Comparison of ENCODE assay signal across 27 cellular contexts in the genomic region with DNA sequence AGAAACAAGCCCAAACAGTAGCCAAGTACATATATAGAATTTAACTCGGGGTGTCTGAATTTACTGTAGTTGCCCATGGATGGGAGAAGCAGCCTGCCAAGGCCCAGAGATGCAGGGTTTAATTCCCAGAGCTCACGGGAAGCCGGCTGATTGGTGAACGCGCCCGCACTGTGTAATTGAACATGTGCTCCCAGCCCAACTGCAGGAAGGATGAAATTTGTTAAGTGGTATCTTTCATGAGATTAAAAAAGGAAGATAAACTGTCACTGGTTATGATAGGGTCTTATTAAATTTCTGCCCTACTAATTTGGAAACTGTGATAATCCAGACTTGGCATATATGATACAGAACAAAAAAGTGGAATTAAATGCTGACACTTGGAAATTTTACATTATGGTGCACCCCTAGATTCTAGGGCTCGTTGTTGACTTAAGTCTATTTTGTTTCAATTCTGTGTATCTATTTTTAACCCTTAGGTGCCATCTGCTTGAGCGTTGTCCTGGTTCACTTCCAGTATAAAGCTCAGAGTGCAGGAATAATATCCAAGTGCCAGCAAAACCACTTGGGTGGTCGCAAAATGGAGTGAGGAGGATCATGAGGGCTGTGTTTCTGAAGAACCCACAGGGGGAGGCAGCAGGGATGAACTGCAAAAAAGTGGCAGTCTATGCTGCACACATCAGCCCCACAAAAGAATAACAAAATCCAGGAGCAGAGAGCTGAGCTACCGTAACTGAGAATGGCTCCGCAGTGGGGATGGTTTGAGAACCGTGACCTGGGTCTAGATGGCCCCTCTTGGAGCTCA. TPM values are rescaled to one million over a fixed set of nuclear protein-coding genes. Genes with fewer than 3 reads are reported as not detected.
"Had no signal": no experiment of that assay in that cellular context is flagged by ENCODE, and none has a peak within 500 bp of the region (broad histone marks: within the 10 kb centered on the region; RNA-seq: fewer than 3 reads in every experiment).

No MANE protein-coding gene starts in this region.

- H3K4me3 ChIP-seq: cardiac muscle cell, MG63 had no signal

- H3K27ac ChIP-seq: cardiac muscle cell, KMS-11 had no signal

- H3K4me3 Mint-ChIP-seq: activated CD8-positive, alpha-beta memory T cell treated with anti-CD3 and anti-CD28 coated beads, Interleukin-2, amount 10 ng/mL, durations not matched to agents 7 days and 5 days; activated naive CD4-positive, alpha-beta T cell treated with anti-CD3 and anti-CD28 coated beads for 36 hours; activated naive CD8-positive, alpha-beta T cell; activated T-cell treated with anti-CD3 and anti-CD28 coated beads, Interleukin-2, amount 50 U/mL, for 4 hours; brain; WTC11 had no signal

- DNase-seq: activated CD4-positive, alpha-beta T cell treated with anti-CD3 and anti-CD28 coated beads for 48 hours; activated CD4-positive, alpha-beta T cell treated with anti-CD3 and anti-CD28 coated beads, Interleukin-2, amount 50 U/mL, for 48 hours; activated CD4-positive, CD25-positive, alpha-beta regulatory T cell treated with anti-CD3 and anti-CD28 coated beads, Interleukin-2, amount 50 U/mL, for 72 hours; activated CD8-positive, alpha-beta memory T cell treated with anti-CD3 and anti-CD28 coated beads, Interleukin-2, amount 10 ng/mL, durations not matched to agents 7 days and 5 days; activated gamma-delta T cell; activated naive CD4-positive, alpha-beta T cell treated with anti-CD3 and anti-CD28 coated beads for 36 hours; activated T-cell treated with anti-CD3 and anti-CD28 coated beads, Interleukin-2, amount 50 U/mL, for 4 hours; amygdala; MG63; MV-4-11; NCI-H1092 treated with DMSO at 0.1 percent for 48 hours; NCI-H1417 treated with DMSO at 0.1 percent for 48 hours; NCI-H1694; NCI-H2029; NCI-H2107; NCI-H2171 treated with DMSO at 0.1 percent for 48 hours; NCI-H226; NCI-H526; SHP77; T-helper 1 cell had no signal

- H3K4me2 ChIP-seq: KMS-11 had no signal

- H3K9me3 Mint-ChIP-seq: activated naive CD4-positive, alpha-beta T cell treated with anti-CD3 and anti-CD28 coated beads for 36 hours; activated T-cell treated with anti-CD3 and anti-CD28 coated beads, Interleukin-2, amount 50 U/mL, for 4 hours had no signal

- H3K27me3 Mint-ChIP-seq: activated CD8-positive, alpha-beta memory T cell treated with anti-CD3 and anti-CD28 coated beads, Interleukin-2, amount 10 ng/mL, durations not matched to agents 7 days and 5 days; activated naive CD8-positive, alpha-beta T cell had no signal

- H3K9ac ChIP-seq: KMS-11 had no signal

- H3K27me3 ChIP-seq: cardiac muscle cell, MG63 had no signal

- H3K36me3 Mint-ChIP-seq: activated CD8-positive, alpha-beta memory T cell treated with anti-CD3 and anti-CD28 coated beads, Interleukin-2, amount 10 ng/mL, durations not matched to agents 7 days and 5 days had no signal

- H3K36me3 ChIP-seq: cardiac muscle cell, MG63 had no signal

- H3K9me3 ChIP-seq: MG63 had no signal

- ATAC-seq: activated CD8-positive, alpha-beta memory T cell treated with anti-CD3 and anti-CD28 coated beads, Interleukin-2, amount 10 ng/mL, durations not matched to agents 7 days and 5 days; activated T-cell treated with anti-CD3 and anti-CD28 coated beads, Interleukin-2, amount 50 U/mL, for 4 hours; WTC11 had no signal

- H3K27ac Mint-ChIP-seq: activated CD8-positive, alpha-beta memory T cell treated with anti-CD3 and anti-CD28 coated beads, Interleukin-2, amount 10 ng/mL, durations not matched to agents 7 days and 5 days; activated naive CD4-positive, alpha-beta T cell treated with anti-CD3 and anti-CD28 coated beads for 36 hours; activated naive CD8-positive, alpha-beta T cell had no signal

- H3K4me1 Mint-ChIP-seq: WTC11 had no signal

RNA-seq across cellular contexts. Expression of a gene that starts 13.8 kb away (rescaled TPM):
- total RNA-seq: activated CD8-positive, alpha-beta memory T cell treated with anti-CD3 and anti-CD28 coated beads, Interleukin-2, amount 10 ng/mL, durations not matched to agents 7 days and 5 days; activated naive CD4-positive, alpha-beta T cell treated with anti-CD3 and anti-CD28 coated beads for 36 hours; activated T-cell treated with anti-CD3 and anti-CD28 coated beads, Interleukin-2, amount 50 U/mL, for 4 hours; PC-3; T-helper 2 cell treated with Interferon-gamma antibody and Interleukin-4, amounts not matched to agents 100 ng/mL and 5 ng/mL, for 36 hours; WTC11 had no signal
